In genomic region chr12:19775241-19775640, GRCh38 we compare ENCODE assay signal across 30 cellular contexts.
"Had no signal": no experiment of that assay in that cellular context is flagged by ENCODE, and none has a peak within 500 bp of the region (broad histone marks: within the 10 kb centered on the region; RNA-seq: fewer than 3 reads in every experiment).

No MANE protein-coding gene starts in this region.

- H3K9me3 ChIP-seq: adrenal gland, esophagus squamous epithelium had no signal

- H3K4me3 ChIP-seq: adrenal gland, esophagus squamous epithelium had no signal

- H3K27ac ChIP-seq: adrenal gland, brain microvascular endothelial cell, epithelial cell of prostate, esophagus squamous epithelium had no signal

- ATAC-seq: activated CD4-positive, alpha-beta T cell treated with anti-CD3 and anti-CD28 coated beads for 36 hours; activated CD8-positive, alpha-beta memory T cell treated with anti-CD3 and anti-CD28 coated beads, Interleukin-2, amount 10 ng/mL, durations not matched to agents 7 days and 5 days; activated CD8-positive, alpha-beta T cell treated with anti-CD3 and anti-CD28 coated beads, Interleukin-2, amount 10 ng/mL, durations not matched to agents 7 days and 5 days; activated naive CD8-positive, alpha-beta T cell treated with anti-CD3 and anti-CD28 coated beads, Interleukin-2, amount 50 U/mL, for 24 hours; effector memory CD8-positive, alpha-beta T cell had no signal

- H3K9me3 Mint-ChIP-seq: activated naive CD8-positive, alpha-beta T cell treated with anti-CD3 and anti-CD28 coated beads, Interleukin-2, amount 50 U/mL, for 24 hours; activated T-helper 1 cell treated with anti-CD3 and anti-CD28 coated beads, Interleukin-12 subunit alpha, Interleukin-12 subunit beta, Interleukin-2, Interleukin-4 antibody, amounts not matched to agents 30 ng/mL and 10 ng/mL and 1 ng/mL, durations not matched to agents 14 hours and 24 hours and 36 hours; effector memory CD8-positive, alpha-beta T cell had no signal

- DNase-seq: activated CD4-positive, alpha-beta memory T cell treated with anti-CD3 and anti-CD28 coated beads for 36 hours; activated CD4-positive, alpha-beta T cell treated with anti-CD3 and anti-CD28 coated beads for 36 hours; activated CD4-positive, alpha-beta T cell treated with anti-CD3 and anti-CD28 coated beads, Interleukin-2, amount 10 ng/mL, durations not matched to agents 24 days and 14 days; activated CD4-positive, CD25-positive, alpha-beta regulatory T cell; activated CD4-positive, CD25-positive, alpha-beta regulatory T cell treated with anti-CD3 and anti-CD28 coated beads, Interleukin-2, amount 50 U/mL, for 72 hours; activated CD8-positive, alpha-beta memory T cell treated with anti-CD3 and anti-CD28 coated beads, Interleukin-2, amount 10 ng/mL, durations not matched to agents 7 days and 5 days; activated CD8-positive, alpha-beta memory T cell treated with anti-CD3 and anti-CD28 coated beads, Interleukin-2, amount 50 U/mL, for 4 hours; activated CD8-positive, alpha-beta T cell treated with anti-CD3 and anti-CD28 coated beads, Interleukin-2, amount 10 ng/mL, durations not matched to agents 7 days and 5 days; activated effector memory CD4-positive, alpha-beta T cell treated with anti-CD3 and anti-CD28 coated beads, Interleukin-2, amount 50 U/mL, for 16 hours; activated naive CD4-positive, alpha-beta T cell treated with anti-CD3 and anti-CD28 coated beads for 36 hours; activated naive CD8-positive, alpha-beta T cell treated with anti-CD3 and anti-CD28 coated beads for 36 hours; activated naive CD8-positive, alpha-beta T cell treated with anti-CD3 and anti-CD28 coated beads, Interleukin-2, amount 50 U/mL, for 24 hours; activated T-cell treated with anti-CD3 and anti-CD28 coated beads, Interleukin-2, amount 50 U/mL, for 1 hour; activated T-cell treated with anti-CD3 and anti-CD28 coated beads, Interleukin-2, amount 50 U/mL, for 48 hours; adrenal gland; amygdala; brain microvascular endothelial cell; cortex of kidney; dermis blood vessel endothelial cell; effector CD4-positive, alpha-beta T cell; effector memory CD8-positive, alpha-beta T cell; esophagus squamous epithelium; foreskin fibroblast; head of caudate nucleus; T-helper 2 cell had no signal

- H3K4me3 Mint-ChIP-seq: activated CD4-positive, alpha-beta memory T cell treated with anti-CD3 and anti-CD28 coated beads for 36 hours; activated CD4-positive, alpha-beta T cell treated with anti-CD3 and anti-CD28 coated beads for 36 hours; activated CD4-positive, alpha-beta T cell treated with anti-CD3 and anti-CD28 coated beads, Interleukin-2, amount 10 ng/mL, durations not matched to agents 24 days and 14 days; activated CD8-positive, alpha-beta memory T cell treated with anti-CD3 and anti-CD28 coated beads, Interleukin-2, amount 10 ng/mL, durations not matched to agents 7 days and 5 days; activated CD8-positive, alpha-beta T cell treated with anti-CD3 and anti-CD28 coated beads, Interleukin-2, amount 10 ng/mL, durations not matched to agents 7 days and 5 days; activated naive CD4-positive, alpha-beta T cell treated with anti-CD3 and anti-CD28 coated beads for 36 hours; activated naive CD4-positive, alpha-beta T cell treated with anti-CD3 and anti-CD28 coated beads, Interleukin-2, amount 50 U/mL, for 24 hours; activated naive CD8-positive, alpha-beta T cell treated with anti-CD3 and anti-CD28 coated beads for 36 hours; activated naive CD8-positive, alpha-beta T cell treated with anti-CD3 and anti-CD28 coated beads, Interleukin-2, amount 50 U/mL, for 24 hours; activated T-helper 1 cell treated with anti-CD3 and anti-CD28 coated beads, Interleukin-12 subunit alpha, Interleukin-12 subunit beta, Interleukin-2, Interleukin-4 antibody, amounts not matched to agents 30 ng/mL and 10 ng/mL and 1 ng/mL, durations not matched to agents 14 hours and 24 hours and 36 hours; central memory CD8-positive, alpha-beta T cell; effector memory CD8-positive, alpha-beta T cell had no signal

- H3K27ac Mint-ChIP-seq: activated CD4-positive, alpha-beta memory T cell treated with anti-CD3 and anti-CD28 coated beads for 36 hours; activated CD4-positive, alpha-beta T cell treated with anti-CD3 and anti-CD28 coated beads for 36 hours; activated CD4-positive, alpha-beta T cell treated with anti-CD3 and anti-CD28 coated beads, Interleukin-2, amount 10 ng/mL, durations not matched to agents 24 days and 14 days; activated CD8-positive, alpha-beta memory T cell treated with anti-CD3 and anti-CD28 coated beads, Interleukin-2, amount 10 ng/mL, durations not matched to agents 7 days and 5 days; activated CD8-positive, alpha-beta T cell treated with anti-CD3 and anti-CD28 coated beads, Interleukin-2, amount 10 ng/mL, durations not matched to agents 7 days and 5 days; activated naive CD4-positive, alpha-beta T cell treated with anti-CD3 and anti-CD28 coated beads for 36 hours; activated naive CD4-positive, alpha-beta T cell treated with anti-CD3 and anti-CD28 coated beads, Interleukin-2, amount 50 U/mL, for 24 hours; activated naive CD8-positive, alpha-beta T cell treated with anti-CD3 and anti-CD28 coated beads for 36 hours; activated naive CD8-positive, alpha-beta T cell treated with anti-CD3 and anti-CD28 coated beads, Interleukin-2, amount 50 U/mL, for 24 hours; activated T-helper 1 cell treated with anti-CD3 and anti-CD28 coated beads, Interleukin-12 subunit alpha, Interleukin-12 subunit beta, Interleukin-2, Interleukin-4 antibody, amounts not matched to agents 30 ng/mL and 10 ng/mL and 1 ng/mL, durations not matched to agents 14 hours and 24 hours and 36 hours; activated T-helper 2 cell treated with anti-CD3 and anti-CD28 coated beads, Interferon-gamma antibody, Interleukin-2, Interleukin-4, amounts not matched to agents 10 μg/mL and 5 μg/mL and 100 μg/mL, durations not matched to agents 14 hours and 24 hours and 36 hours; effector memory CD8-positive, alpha-beta T cell had no signal

- H3K27me3 ChIP-seq: adrenal gland, brain microvascular endothelial cell, esophagus squamous epithelium had no signal

- H3K4me1 ChIP-seq: adrenal gland had no signal

- H3K27me3 Mint-ChIP-seq: activated CD4-positive, alpha-beta T cell treated with anti-CD3 and anti-CD28 coated beads, Interleukin-2, amount 10 ng/mL, durations not matched to agents 24 days and 14 days; activated CD8-positive, alpha-beta memory T cell treated with anti-CD3 and anti-CD28 coated beads, Interleukin-2, amount 10 ng/mL, durations not matched to agents 7 days and 5 days; activated naive CD8-positive, alpha-beta T cell treated with anti-CD3 and anti-CD28 coated beads for 36 hours; activated naive CD8-positive, alpha-beta T cell treated with anti-CD3 and anti-CD28 coated beads, Interleukin-2, amount 50 U/mL, for 24 hours had no signal

- H3K36me3 ChIP-seq: adrenal gland, brain microvascular endothelial cell, esophagus squamous epithelium had no signal

- H3K36me3 Mint-ChIP-seq: activated CD4-positive, alpha-beta memory T cell treated with anti-CD3 and anti-CD28 coated beads for 36 hours; activated CD8-positive, alpha-beta memory T cell treated with anti-CD3 and anti-CD28 coated beads, Interleukin-2, amount 10 ng/mL, durations not matched to agents 7 days and 5 days; activated naive CD4-positive, alpha-beta T cell treated with anti-CD3 and anti-CD28 coated beads, Interleukin-2, amount 50 U/mL, for 24 hours; activated naive CD8-positive, alpha-beta T cell treated with anti-CD3 and anti-CD28 coated beads for 36 hours had no signal

- H3K4me1 Mint-ChIP-seq: activated CD4-positive, alpha-beta T cell treated with anti-CD3 and anti-CD28 coated beads for 36 hours; activated CD4-positive, alpha-beta T cell treated with anti-CD3 and anti-CD28 coated beads, Interleukin-2, amount 10 ng/mL, durations not matched to agents 24 days and 14 days; activated CD8-positive, alpha-beta memory T cell treated with anti-CD3 and anti-CD28 coated beads, Interleukin-2, amount 10 ng/mL, durations not matched to agents 7 days and 5 days; activated naive CD4-positive, alpha-beta T cell treated with anti-CD3 and anti-CD28 coated beads, Interleukin-2, amount 50 U/mL, for 24 hours; activated naive CD8-positive, alpha-beta T cell treated with anti-CD3 and anti-CD28 coated beads for 36 hours; central memory CD8-positive, alpha-beta T cell had no signal
